8 cellular contexts compared by ENCODE assay signal in the genomic region with DNA sequence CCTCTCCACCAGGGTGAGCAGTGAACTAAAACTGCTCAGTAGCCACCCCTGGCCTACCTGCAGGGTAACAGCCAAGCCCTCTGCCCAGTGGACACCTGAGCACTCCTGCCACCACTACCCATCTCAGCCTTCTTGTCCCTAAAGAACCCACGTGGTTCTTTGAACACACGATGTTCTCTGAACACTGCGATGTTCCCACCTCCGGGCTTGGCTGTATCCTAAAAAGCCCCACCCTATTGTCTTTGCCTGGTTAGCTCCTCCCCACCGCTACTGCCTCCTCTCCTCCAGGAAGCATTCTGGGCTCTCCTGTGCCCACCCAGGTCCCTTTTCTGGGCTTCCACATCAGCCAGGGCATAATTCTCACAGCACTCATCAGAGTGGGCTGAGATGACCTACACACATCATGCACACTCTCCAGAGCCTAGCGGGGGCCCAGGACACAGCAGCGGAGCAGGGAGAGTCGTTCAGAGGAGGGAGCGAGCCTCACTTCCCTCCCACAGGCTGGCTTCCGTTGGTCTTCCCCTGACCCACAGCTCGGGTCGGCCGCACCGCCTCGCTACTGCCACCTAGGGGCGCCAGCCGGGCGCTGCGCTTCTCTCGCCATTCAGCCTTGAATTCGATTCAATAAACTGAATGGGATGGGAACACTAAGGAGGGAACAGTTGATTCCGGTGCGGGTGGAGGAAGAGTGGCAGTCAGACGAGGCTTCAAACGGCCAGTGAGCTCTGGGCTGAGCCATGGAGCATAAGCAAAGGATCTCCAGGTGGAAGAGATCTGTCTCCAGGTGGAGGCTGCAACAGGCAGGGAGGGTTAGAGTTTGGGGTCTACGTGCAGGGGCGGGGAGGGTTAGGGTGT. TPM values are rescaled to one million over a fixed set of nuclear protein-coding genes. Genes with fewer than 3 reads are reported as not detected.
DNase-seq lines count a peak whose midpoint lies in the region; ATAC-seq and TF ChIP-seq lines count a peak whose summit lies in the region.

No MANE protein-coding gene starts in this region.

- H3K4me3 ChIP-seq in Caco-2 (ENCODE audit: low read depth, low read length) (no peak overlapping the region), dorsolateral prefrontal cortex (peak overlapping the region in 54 of 59 donors; percentile 3 to 61 (median 41)), liver (ENCODE audit: low read depth in 1 of 3, low read length in 3 of 3) (no peak overlapping the region)

- WGBS in liver, result 9% methylated on average over 27 of the region's 27 CpGs

- CTCF ChIA-PET in Caco-2 (lab: Charles Lee), result interaction anchor here (0.5 to 1.6 kb wide), 9 partner anchors 11 to 241 kb away, joined by 3 to 9 read pairs (median 3); partner anchors contain the start of gene TIMM44

- H3K4me3 Mint-ChIP-seq in Caco-2 (ENCODE audit: unreplicated experiment), result peak overlapping the region; percentile 69

- TF ChIP-seq CTCF in Caco-2 (IDR thresholded peaks at IDR 0.05; ENCODE audit: insufficient read depth in 1 of 2, low read depth in 1 of 2, low read length in 1 of 2, severe bottlenecking in 1 of 2, unreplicated experiment in 1 of 2), result peak; percentile 95 to 96
- TF ChIP-seq CTCF in dorsolateral prefrontal cortex (IDR thresholded peaks at IDR 0.05 in 54 of 56, conservative IDR thresholded peaks at IDR 0.05 in 2 of 56; ENCODE audit: low read depth in 1 of 56, partially characterized antibody in 56 of 56), result peak; percentile 81 to 98 (median 93)
- TF ChIP-seq CTCF in liver (IDR thresholded peaks at IDR 0.05; ENCODE audit: low read depth, low read length, missing input control), result peak; percentile 97

- H3K27ac Mint-ChIP-seq in Caco-2 (ENCODE audit: unreplicated experiment), result peak overlapping the region; percentile 86

- peak; percentile 40 for ATAC-seq in HG02642 (IDR thresholded peaks at IDR 0.05; ENCODE audit: poor library complexity, unreplicated experiment)
- ATAC-seq in GM19452 (IDR thresholded peaks at IDR 0.05; ENCODE audit: unreplicated experiment), result no peak

- DNase-seq in Caco-2, result peak; percentile 66 to 83
- peak; percentile 58 for DNase-seq in NCI-H460 (ENCODE audit: extremely low read depth, low read depth)
- DNase-seq in activated CD4-positive, alpha-beta T cell treated with anti-CD3 and anti-CD28 coated beads, Interleukin-2, amount 50 U/mL, for 24 hours (ENCODE audit: low read depth in 1 of 2, low spot score in 1 of 2), result peak; percentile 50 to 52
- DNase-seq in dorsolateral prefrontal cortex, result peak; percentile 66 to 87 (median 78)
- DNase-seq in stimulated activated CD4-positive, alpha-beta T cell treated with anti-CD3 and anti-CD28 coated beads, Interleukin-2, amount 100 ng/mL, for 48 hours, result peak; percentile 84 to 85

- intact Hi-C loops in Caco-2 (cut with micrococcal nuclease; ENCODE audit: unreplicated experiment), result loop anchor here (1.0 kb wide), 1 partner anchor 58 kb away; no protein-coding TSS in a partner anchor
- intact Hi-C loops in dorsolateral prefrontal cortex (cut with DNase I), result loop anchor here (1.0 to 10.0 kb wide), 5 partner anchors 29 to 253 kb away; partner anchors contain the start of gene TIMM44 (in 1 of the 2)

- POLR2A ChIA-PET in Caco-2 (lab: Charles Lee), result no interaction called here

- H3K9ac ChIP-seq in liver (ENCODE audit: low read depth in 1 of 2, low read length in 2 of 2), result no peak overlapping the region

- H3K9me3 ChIP-seq in Caco-2, result no peaks in the 10 kb centered on the region
- H3K9me3 ChIP-seq in liver (ENCODE audit: control insufficient read depth in 4 of 4, low read length in 3 of 4), result no peaks in the 10 kb centered on the region

- H3K4me1 ChIP-seq in Caco-2, result peaks cover 12% of the 10 kb centered on the region; the same call in 1 of the 2 replicates
- H3K4me1 ChIP-seq in liver (ENCODE audit: control insufficient read depth in 4 of 4, insufficient read depth in 4 of 4, low read length in 3 of 4), result peaks cover 13 to 59% (median 50%) of the 10 kb centered on the region in 4 donors

- H3K4me1 Mint-ChIP-seq in Caco-2 (ENCODE audit: low read depth, unreplicated experiment), result peaks cover 26% of the 10 kb centered on the region

- H3K9me3 Mint-ChIP-seq in Caco-2 (ENCODE audit: unreplicated experiment), result no peaks in the 10 kb centered on the region

- peak overlapping the region in 37 of 59 donors; percentile 3 to 78 (median 51) for H3K27ac ChIP-seq in dorsolateral prefrontal cortex
- peak overlapping the region; percentile 28 to 47 for H3K27ac ChIP-seq in liver (ENCODE audit: low read depth in 1 of 2, low read length in 2 of 2)

- peak; percentile 87 to 90 for TF ChIP-seq RAD21 in liver (IDR thresholded peaks at IDR 0.05)

- H3K36me3 ChIP-seq in Caco-2 (ENCODE audit: control insufficient read depth, insufficient read depth, low read length) (no peaks in the 10 kb centered on the region; the same call in 1 of the 2 replicates), liver (ENCODE audit: control insufficient read depth in 4 of 4, insufficient read depth in 3 of 4, low read depth in 1 of 4, low read length in 3 of 4) (no peaks in the 10 kb centered on the region)

- no peaks in the 10 kb centered on the region for H3K27me3 Mint-ChIP-seq in Caco-2 (ENCODE audit: insufficient read depth, unreplicated experiment)

- no TSS peak for BruUV-seq in Caco-2 (replicated peaks; lab: Mats Ljungman, UMichigan)

- H3K27me3 ChIP-seq in Caco-2 (replicated peaks; ENCODE audit: control insufficient read depth, insufficient read depth, low read length) (no peaks in the 10 kb centered on the region), dorsolateral prefrontal cortex (no peaks in the 10 kb centered on the region), liver (ENCODE audit: control insufficient read depth in 4 of 4, insufficient read depth in 4 of 4, low read length in 3 of 4) (no peaks in the 10 kb centered on the region)

- H3K36me3 Mint-ChIP-seq in Caco-2 (ENCODE audit: insufficient read depth, unreplicated experiment), result peaks cover 39% of the 10 kb centered on the region

TF ChIP-seq in liver, 16 proteins besides CTCF, POLR2A, EP300 and RAD21:
- TF ChIP-seq SP1 (IDR thresholded peaks at IDR 0.05), result peak; percentile 40
- TF ChIP-seq, protein P1, sequence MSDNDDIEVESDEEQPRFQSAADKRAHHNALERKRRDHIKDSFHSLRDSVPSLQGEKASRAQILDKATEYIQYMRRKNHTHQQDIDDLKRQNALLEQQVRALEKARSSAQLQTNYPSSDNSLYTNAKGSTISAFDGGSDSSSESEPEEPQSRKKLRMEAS (IDR thresholded peaks at IDR 0.05), result no peak
- peak in 1 of 2 donors; percentile 72 for TF ChIP-seq RXRA (IDR thresholded peaks at IDR 0.05)
- no peak for TF ChIP-seq EGR1 (IDR thresholded peaks at IDR 0.05; ENCODE audit: low read depth in 2 of 2)
- no peak for TF ChIP-seq FOXA1 (IDR thresholded peaks at IDR 0.05)
- TF ChIP-seq GABPA (IDR thresholded peaks at IDR 0.05 in 1 of 2, conservative IDR thresholded peaks at IDR 0.05 in 1 of 2), result peak in 1 of 2 donors; percentile 44
- TF ChIP-seq, protein P2, sequence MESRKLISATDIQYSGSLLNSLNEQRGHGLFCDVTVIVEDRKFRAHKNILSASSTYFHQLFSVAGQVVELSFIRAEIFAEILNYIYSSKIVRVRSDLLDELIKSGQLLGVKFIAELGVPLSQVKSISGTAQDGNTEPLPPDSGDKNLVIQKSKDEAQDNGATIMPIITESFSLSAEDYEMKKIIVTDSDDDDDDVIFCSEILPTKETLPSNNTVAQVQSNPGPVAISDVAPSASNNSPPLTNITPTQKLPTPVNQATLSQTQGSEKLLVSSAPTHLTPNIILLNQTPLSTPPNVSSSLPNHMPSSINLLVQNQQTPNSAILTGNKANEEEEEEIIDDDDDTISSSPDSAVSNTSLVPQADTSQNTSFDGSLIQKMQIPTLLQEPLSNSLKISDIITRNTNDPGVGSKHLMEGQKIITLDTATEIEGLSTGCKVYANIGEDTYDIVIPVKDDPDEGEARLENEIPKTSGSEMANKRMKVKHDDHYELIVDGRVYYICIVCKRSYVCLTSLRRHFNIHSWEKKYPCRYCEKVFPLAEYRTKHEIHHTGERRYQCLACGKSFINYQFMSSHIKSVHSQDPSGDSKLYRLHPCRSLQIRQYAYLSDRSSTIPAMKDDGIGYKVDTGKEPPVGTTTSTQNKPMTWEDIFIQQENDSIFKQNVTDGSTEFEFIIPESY (IDR thresholded peaks at IDR 0.05), result no peak
- no peak for TF ChIP-seq FOXA2 (IDR thresholded peaks at IDR 0.05)

RNA-seq across cellular contexts. Expression of gene ELAVL1, which starts 3.2 kb away (rescaled TPM):
- total RNA-seq in Caco-2 (2022) (117 and 118 TPM in 2 replicates), dorsolateral prefrontal cortex (10 to 100 TPM; 43.9 to 65.7 (median 53.2) TPM), liver (10 to 100 TPM; 21.2 to 33.7 TPM)
- 24.9 and 29.3 TPM in 2 replicates for total RNA-seq in NCI-H460 (2014; rRNA removed; shearing (Covaris generic))
- 30.0 and 31.7 TPM in 2 replicates for polyA plus RNA-seq in NCI-H460 (2014; cell fraction: nucleus; rRNA removed)
- polyA plus RNA-seq in liver, result 10 to 100 TPM; 14.4 to 17.0 TPM

RNA-seq across cellular contexts. Expression of gene CCL25, which starts 50.3 kb away (rescaled TPM):
- not detected in 2 replicates for total RNA-seq in Caco-2 (2022)
- not detected in 2 replicates for total RNA-seq in NCI-H460 (2014; rRNA removed; shearing (Covaris generic))
- not detected in 2 replicates for polyA plus RNA-seq in NCI-H460 (2014; cell fraction: nucleus; rRNA removed)
- 1 to 10 TPM in 6 of 120 experiments, under 1 TPM in 9, not detected in 105; 0.57 to 4.9 (median 0.88) TPM for total RNA-seq in dorsolateral prefrontal cortex
- total RNA-seq in liver, result not detected
- polyA plus RNA-seq in liver, result not detected

RNA-seq across cellular contexts. Expression of gene TIMM44, which starts 58.8 kb away (rescaled TPM):
- 129 and 146 TPM in 2 replicates for total RNA-seq in Caco-2 (2022)
- 127 and 135 TPM in 2 replicates for total RNA-seq in NCI-H460 (2014; rRNA removed; shearing (Covaris generic))
- 226 and 228 TPM in 2 replicates for polyA plus RNA-seq in NCI-H460 (2014; cell fraction: nucleus; rRNA removed)
- total RNA-seq in dorsolateral prefrontal cortex, result 100 to 1,000 TPM in 1 of 120 experiments, 10 to 100 TPM in 119; 34.5 to 109 (median 53.7) TPM
- total RNA-seq in liver, result 10 to 100 TPM; 21.1 to 35.8 TPM
- polyA plus RNA-seq in liver, result 10 to 100 TPM; 17.7 to 32.2 TPM

Comparison
In these comparisons a context has a peak if more than half of its experiments do, and no peak if none do; other contexts are left out.
1. H3K4me3 ChIP-seq: peak in dorsolateral prefrontal cortex (54 of 59); none in Caco-2 (single experiment) and liver (0 of 3).
2. Peak in every context shown above with its lines, with median percentiles within 50 percentile points of each other: DNase-seq and CTCF ChIP-seq.